In genomic region chr11:93267383-93267782, GRCh38 we compare ENCODE assay signal across 28 cellular contexts.
"Had no signal": no experiment of that assay in that cellular context is flagged by ENCODE, and none has a peak within 500 bp of the region (broad histone marks: within the 10 kb centered on the region; RNA-seq: fewer than 3 reads in every experiment).

No MANE protein-coding gene starts in this region.

- H3K27ac ChIP-seq: colonic mucosa, right atrium auricular region, tibial nerve had no signal

- H3K9me3 Mint-ChIP-seq: activated CD4-positive, alpha-beta T cell treated with anti-CD3 and anti-CD28 coated beads, Interleukin-2, amount 10 ng/mL, durations not matched to agents 24 days and 14 days; activated T-helper 2 cell treated with anti-CD3 and anti-CD28 coated beads, Interferon-gamma antibody, Interleukin-2, Interleukin-4, amounts not matched to agents 10 μg/mL and 5 μg/mL and 100 μg/mL, durations not matched to agents 14 hours and 24 hours and 36 hours; central memory CD8-positive, alpha-beta T cell had no signal

- H3K4me3 Mint-ChIP-seq: activated CD4-positive, alpha-beta T cell treated with anti-CD3 and anti-CD28 coated beads, Interleukin-2, amount 10 ng/mL, durations not matched to agents 24 days and 14 days; activated CD8-positive, alpha-beta T cell treated with anti-CD3 and anti-CD28 coated beads for 36 hours; activated naive CD8-positive, alpha-beta T cell treated with anti-CD3 and anti-CD28 coated beads, Interleukin-2, amount 10 ng/mL, durations not matched to agents 7 days and 5 days; brain; central memory CD8-positive, alpha-beta T cell; naive B cell; neural crest cell had no signal

- H3K27me3 Mint-ChIP-seq: progenitor cell of endocrine pancreas had no signal

- H3K27me3 ChIP-seq: colonic mucosa, right atrium auricular region, tibial nerve had no signal

- H3K4me1 Mint-ChIP-seq: activated CD4-positive, alpha-beta T cell treated with anti-CD3 and anti-CD28 coated beads, Interleukin-2, amount 10 ng/mL, durations not matched to agents 24 days and 14 days; activated naive CD8-positive, alpha-beta T cell treated with anti-CD3 and anti-CD28 coated beads, Interleukin-2, amount 10 ng/mL, durations not matched to agents 7 days and 5 days; brain; central memory CD8-positive, alpha-beta T cell; naive B cell; neural crest cell had no signal

- H3K4me1 ChIP-seq: colonic mucosa, right atrium auricular region, tibial nerve had no signal

- FAIRE-seq: endometrium, keratinocyte had no signal

- H3K27ac Mint-ChIP-seq: activated CD4-positive, alpha-beta T cell treated with anti-CD3 and anti-CD28 coated beads, Interleukin-2, amount 10 ng/mL, durations not matched to agents 24 days and 14 days; activated CD8-positive, alpha-beta T cell treated with anti-CD3 and anti-CD28 coated beads for 36 hours; activated naive CD8-positive, alpha-beta T cell treated with anti-CD3 and anti-CD28 coated beads, Interleukin-2, amount 10 ng/mL, durations not matched to agents 7 days and 5 days; activated T-helper 2 cell treated with anti-CD3 and anti-CD28 coated beads, Interferon-gamma antibody, Interleukin-2, Interleukin-4, amounts not matched to agents 10 μg/mL and 5 μg/mL and 100 μg/mL, durations not matched to agents 14 hours and 24 hours and 36 hours; brain; naive B cell; progenitor cell of endocrine pancreas had no signal

- DNase-seq: activated CD4-positive, alpha-beta T cell treated with anti-CD3 and anti-CD28 coated beads, Interleukin-2, amount 10 ng/mL, durations not matched to agents 24 days and 14 days; activated CD8-positive, alpha-beta T cell treated with anti-CD3 and anti-CD28 coated beads for 36 hours; activated naive CD4-positive, alpha-beta T cell treated with Interleukin-2 at 50 U/mL for 16 hours; activated naive CD8-positive, alpha-beta T cell treated with anti-CD3 and anti-CD28 coated beads, Interleukin-2, amount 10 ng/mL, durations not matched to agents 7 days and 5 days; activated T-cell treated with anti-CD3 and anti-CD28 coated beads, Interleukin-2, amount 50 U/mL, for 1 hour; amygdala; colonic mucosa; erythroblast; foreskin melanocyte; glutamatergic neuron; hippocampal formation; mammary epithelial cell; mucosa of descending colon; naive B cell; stimulated activated naive CD8-positive, alpha-beta T cell treated with anti-CD3 and anti-CD28 coated beads, Interleukin-15, Interleukin-2, amounts not matched to agents 100 U/mL and 50 U/mL, for 24 hours; substantia nigra; T-helper 1 cell; T-helper 9 cell had no signal

- H3K36me3 Mint-ChIP-seq: activated naive CD8-positive, alpha-beta T cell treated with anti-CD3 and anti-CD28 coated beads, Interleukin-2, amount 10 ng/mL, durations not matched to agents 7 days and 5 days; brain; naive B cell had no signal

- H3K9me3 ChIP-seq: colonic mucosa, mucosa of descending colon, right atrium auricular region, tibial nerve had no signal

- H3K36me3 ChIP-seq: colonic mucosa, right atrium auricular region, tibial nerve had no signal

- ATAC-seq: activated CD8-positive, alpha-beta T cell treated with anti-CD3 and anti-CD28 coated beads for 36 hours; left lobe of liver; mucosa of descending colon; stimulated activated naive CD8-positive, alpha-beta T cell treated with anti-CD3 and anti-CD28 coated beads, Interleukin-15, Interleukin-2, amounts not matched to agents 100 U/mL and 50 U/mL, for 24 hours had no signal

- H3K4me3 ChIP-seq: colonic mucosa, mucosa of descending colon, right atrium auricular region, tibial nerve had no signal
